In genomic region chr20:32285621-32286334, GRCh38 we compare ENCODE assay signal across 1 cellular context.
TF ChIP-seq lines count a peak whose summit lies in the region.

No MANE protein-coding gene starts in this region.

TF ChIP-seq in K562, 482 proteins besides CTCF, POLR2A, EP300 and RAD21 (continued from another document and continues in another):
- peak in 1 of 3 experiments; percentile 75; a peak in 2 of 6 replicates for TF ChIP-seq ZBTB11 (CRISPR knock-in tag; IDR thresholded peaks at IDR 0.05)
- no peak for TF ChIP-seq PTTG1 (tag; IDR thresholded peaks at IDR 0.05; ENCODE audit: low read depth)
- TF ChIP-seq ZNF217 (CRISPR knock-in tag; IDR thresholded peaks at IDR 0.05): no peak
- TF ChIP-seq ZNF408 (CRISPR knock-in tag; IDR thresholded peaks at IDR 0.05; ENCODE audit: low read depth): no peak
- TF ChIP-seq IFI16 (CRISPR knock-in tag; IDR thresholded peaks at IDR 0.05): no peak
- no peak for TF ChIP-seq SNRNP70 (optimal IDR thresholded peaks at IDR 0.05; ENCODE audit: low read depth, low read length)
- TF ChIP-seq ZFX (CRISPR knock-in tag; IDR thresholded peaks at IDR 0.05): no peak
- TF ChIP-seq RUNX1 (IDR thresholded peaks at IDR 0.05; ENCODE audit: low read depth): 0 out of 2 replicates have a peak, but pooled peaks have one; percentile 38
- TF ChIP-seq SFPQ (IDR thresholded peaks at IDR 0.05; ENCODE audit: low read depth, low read length): no peak
- no peak for TF ChIP-seq ZNF830 (CRISPR knock-in tag; IDR thresholded peaks at IDR 0.05)
- TF ChIP-seq GATAD2B (IDR thresholded peaks at IDR 0.05; ENCODE audit: borderline replicate concordance): peak; percentile 94; the same call in 1 of the 2 replicates
- TF ChIP-seq MAFG (tag; conservative IDR thresholded peaks at IDR 0.05): 0 out of 2 replicates have a peak, but pooled peaks have one; percentile 31
- TF ChIP-seq ZNF165 (CRISPR knock-in tag; IDR thresholded peaks at IDR 0.05; ENCODE audit: borderline replicate concordance): no peak
- TF ChIP-seq HEY1 (CRISPR knock-in tag; IDR thresholded peaks at IDR 0.05; ENCODE audit: borderline replicate concordance): peak; percentile 46; the same call in 1 of the 2 replicates
- no peak for TF ChIP-seq KDM2B (CRISPR knock-in tag; IDR thresholded peaks at IDR 0.05)
- peak; percentile 78 for TF ChIP-seq HMGN3 (IDR thresholded peaks at IDR 0.05; ENCODE audit: borderline replicate concordance, extremely low read depth, insufficient read length, low read depth, low read length)
- 0 out of 2 replicates have a peak, but pooled peaks have one; percentile 17 for TF ChIP-seq MAFK (IDR thresholded peaks at IDR 0.05; ENCODE audit: low read length)
- TF ChIP-seq HDGF (IDR thresholded peaks at IDR 0.05): no peak
- TF ChIP-seq SMAD1 (IDR thresholded peaks at IDR 0.05; ENCODE audit: low read depth, low read length, partially characterized antibody): peak; percentile 82
- TF ChIP-seq STAT5A (IDR thresholded peaks at IDR 0.05; ENCODE audit: borderline replicate concordance, low read length): peak; percentile 87
- TF ChIP-seq SLC30A9 (CRISPR knock-in tag; IDR thresholded peaks at IDR 0.05): no peak
- no peak for TF ChIP-seq PRPF4 (IDR thresholded peaks at IDR 0.05; ENCODE audit: insufficient read depth, low read depth, low read length, poor library complexity, severe bottlenecking)
- no peak for TF ChIP-seq ZNF696 (CRISPR knock-in tag; conservative IDR thresholded peaks at IDR 0.05)
- no peak for TF ChIP-seq CHD2 (IDR thresholded peaks at IDR 0.05; ENCODE audit: low read depth, low read length)
- no peak for TF ChIP-seq SRSF9 (IDR thresholded peaks at IDR 0.05; ENCODE audit: borderline replicate concordance, low read depth, low read length)
- TF ChIP-seq TFAP4 (CRISPR knock-in tag; IDR thresholded peaks at IDR 0.05; ENCODE audit: borderline replicate concordance): no peak; the same call in 1 of the 2 replicates
- TF ChIP-seq NR1H2 (CRISPR knock-in tag; IDR thresholded peaks at IDR 0.05): no peak
- no peak for TF ChIP-seq SNAPC5 (CRISPR knock-in tag; IDR thresholded peaks at IDR 0.05)
- no peak for TF ChIP-seq ZNF354B (CRISPR knock-in tag; IDR thresholded peaks at IDR 0.05)
- TF ChIP-seq SOX6 (IDR thresholded peaks at IDR 0.05): peak; percentile 99
- no peak for TF ChIP-seq ZFP30 (CRISPR knock-in tag; IDR thresholded peaks at IDR 0.05; ENCODE audit: borderline replicate concordance)
- no peak for TF ChIP-seq HNRNPH1 (optimal IDR thresholded peaks at IDR 0.05; ENCODE audit: low read depth, low read length)
- peak; percentile 38 for TF ChIP-seq RBBP5 (IDR thresholded peaks at IDR 0.05; ENCODE audit: borderline replicate concordance, insufficient read depth, low read length, poor library complexity, severe bottlenecking)
- no peak for TF ChIP-seq ZFP91 (CRISPR knock-in tag; IDR thresholded peaks at IDR 0.05)
- TF ChIP-seq CBX5 (IDR thresholded peaks at IDR 0.05; ENCODE audit: borderline replicate concordance, low read depth): no peak
- no peak for TF ChIP-seq ZNF76 (CRISPR knock-in tag; IDR thresholded peaks at IDR 0.05; ENCODE audit: borderline replicate concordance)
- TF ChIP-seq CHD7 (IDR thresholded peaks at IDR 0.05; ENCODE audit: low read depth, low read length): no peak
- 0 out of 2 replicates have a peak, but pooled peaks have one; percentile 73 for TF ChIP-seq ZBTB9 (CRISPR knock-in tag; IDR thresholded peaks at IDR 0.05)
- peak; percentile 91; the same call in 1 of the 2 replicates for TF ChIP-seq NBN (IDR thresholded peaks at IDR 0.05; ENCODE audit: low read depth)
- no peak for TF ChIP-seq CBX1 (IDR thresholded peaks at IDR 0.05; ENCODE audit: low read depth)
- TF ChIP-seq SMC3 (conservative IDR thresholded peaks at IDR 0.05; ENCODE audit: insufficient read depth, low read depth, low read length): no peak
- TF ChIP-seq BRCA1 (IDR thresholded peaks at IDR 0.05): no peak
- no peak for TF ChIP-seq BRCA1 (CRISPR knock-in tag; IDR thresholded peaks at IDR 0.05)
- no peak for TF ChIP-seq ZBTB17 (CRISPR knock-in tag; IDR thresholded peaks at IDR 0.05)
- TF ChIP-seq ZSCAN29 (IDR thresholded peaks at IDR 0.05): no peak
- no peak for TF ChIP-seq BRD4 (IDR thresholded peaks at IDR 0.05)
- TF ChIP-seq ZNF764 (CRISPR knock-in tag; IDR thresholded peaks at IDR 0.05; ENCODE audit: low read depth): no peak
- no peak for TF ChIP-seq ZNF282 (CRISPR knock-in tag; IDR thresholded peaks at IDR 0.05)
- peak; percentile 94 for TF ChIP-seq CBFA2T2 (conservative IDR thresholded peaks at IDR 0.05)
